Comparison of ENCODE assay signal across 18 cellular contexts in the genomic region with DNA sequence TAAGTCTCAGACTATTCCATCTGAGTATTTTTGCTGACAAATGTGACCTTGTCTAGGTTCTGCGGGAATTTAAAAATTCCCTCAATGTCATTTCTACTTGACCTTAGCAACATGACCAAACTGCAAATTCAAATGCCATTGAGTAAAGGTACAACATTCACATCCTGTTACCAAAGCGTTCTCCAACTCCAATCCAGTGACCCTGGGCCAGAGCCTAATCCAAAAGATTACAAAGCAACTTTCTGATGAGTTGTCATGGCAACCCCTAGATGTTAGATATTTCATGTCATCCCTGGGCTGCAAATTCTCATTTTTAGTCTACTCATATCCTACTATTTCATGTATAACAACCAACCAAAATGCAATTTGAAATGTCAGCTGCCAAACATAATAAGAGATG.
"Had no signal": no experiment of that assay in that cellular context is flagged by ENCODE, and none has a peak within 500 bp of the region (broad histone marks: within the 10 kb centered on the region; RNA-seq: fewer than 3 reads in every experiment).

No MANE protein-coding gene starts in this region.

- H3K27ac ChIP-seq: SK-N-MC had no signal

- H3K36me3 Mint-ChIP-seq: immature natural killer cell; natural killer cell; stimulated activated memory B cell treated with anti-CD40 and anti-IgM and Interleukin-4, amounts not matched to agents 10 μg/mL and 1 μg/mL and 100 μg/mL, for 72 hours; type B pancreatic cell had no signal

- H3K4me3 Mint-ChIP-seq: activated CD4-positive, alpha-beta memory T cell treated with anti-CD3 and anti-CD28 coated beads, Interleukin-2, amount 10 ng/mL, durations not matched to agents 7 days and 5 days; brain; immature natural killer cell; natural killer cell; stimulated activated memory B cell treated with anti-CD40 and anti-IgM and Interleukin-4, amounts not matched to agents 10 μg/mL and 1 μg/mL and 100 μg/mL, for 72 hours; type B pancreatic cell had no signal

- H3K9me3 ChIP-seq: esophagus muscularis mucosa, right atrium auricular region had no signal

- DNase-seq: activated CD4-positive, alpha-beta memory T cell treated with anti-CD3 and anti-CD28 coated beads, Interleukin-2, amount 10 ng/mL, durations not matched to agents 7 days and 5 days; activated CD4-positive, CD25-positive, alpha-beta regulatory T cell; activated CD8-positive, alpha-beta memory T cell treated with anti-CD3 and anti-CD28 coated beads, Interleukin-2, amount 50 U/mL, for 48 hours; activated effector memory CD4-positive, alpha-beta T cell treated with Interleukin-2 at 50 U/mL for 16 hours; amniotic stem cell; foreskin fibroblast; immature natural killer cell; left cardiac atrium; natural killer cell; posterior cingulate gyrus; small intestine had no signal

- H3K27me3 ChIP-seq: esophagus muscularis mucosa, right atrium auricular region had no signal

- H3K27me3 Mint-ChIP-seq: brain; stimulated activated memory B cell treated with anti-CD40 and anti-IgM and Interleukin-4, amounts not matched to agents 10 μg/mL and 1 μg/mL and 100 μg/mL, for 72 hours; type B pancreatic cell had no signal

- ATAC-seq: left cardiac atrium; natural killer cell; stimulated activated memory B cell treated with anti-CD40 and anti-IgM and Interleukin-4, amounts not matched to agents 10 μg/mL and 1 μg/mL and 100 μg/mL, for 72 hours had no signal

- H3K4me3 ChIP-seq: esophagus muscularis mucosa, lung, right atrium auricular region, SK-N-MC had no signal

- H3K27ac Mint-ChIP-seq: activated CD4-positive, alpha-beta memory T cell treated with anti-CD3 and anti-CD28 coated beads, Interleukin-2, amount 10 ng/mL, durations not matched to agents 7 days and 5 days; natural killer cell; type B pancreatic cell had no signal

- H3K9me3 Mint-ChIP-seq: immature natural killer cell; natural killer cell; stimulated activated memory B cell treated with anti-CD40 and anti-IgM and Interleukin-4, amounts not matched to agents 10 μg/mL and 1 μg/mL and 100 μg/mL, for 72 hours; type B pancreatic cell had no signal

- H3K36me3 ChIP-seq: esophagus muscularis mucosa, right atrium auricular region had no signal
